Comparison of ENCODE assay signal across 1 cellular context in the genomic region with DNA sequence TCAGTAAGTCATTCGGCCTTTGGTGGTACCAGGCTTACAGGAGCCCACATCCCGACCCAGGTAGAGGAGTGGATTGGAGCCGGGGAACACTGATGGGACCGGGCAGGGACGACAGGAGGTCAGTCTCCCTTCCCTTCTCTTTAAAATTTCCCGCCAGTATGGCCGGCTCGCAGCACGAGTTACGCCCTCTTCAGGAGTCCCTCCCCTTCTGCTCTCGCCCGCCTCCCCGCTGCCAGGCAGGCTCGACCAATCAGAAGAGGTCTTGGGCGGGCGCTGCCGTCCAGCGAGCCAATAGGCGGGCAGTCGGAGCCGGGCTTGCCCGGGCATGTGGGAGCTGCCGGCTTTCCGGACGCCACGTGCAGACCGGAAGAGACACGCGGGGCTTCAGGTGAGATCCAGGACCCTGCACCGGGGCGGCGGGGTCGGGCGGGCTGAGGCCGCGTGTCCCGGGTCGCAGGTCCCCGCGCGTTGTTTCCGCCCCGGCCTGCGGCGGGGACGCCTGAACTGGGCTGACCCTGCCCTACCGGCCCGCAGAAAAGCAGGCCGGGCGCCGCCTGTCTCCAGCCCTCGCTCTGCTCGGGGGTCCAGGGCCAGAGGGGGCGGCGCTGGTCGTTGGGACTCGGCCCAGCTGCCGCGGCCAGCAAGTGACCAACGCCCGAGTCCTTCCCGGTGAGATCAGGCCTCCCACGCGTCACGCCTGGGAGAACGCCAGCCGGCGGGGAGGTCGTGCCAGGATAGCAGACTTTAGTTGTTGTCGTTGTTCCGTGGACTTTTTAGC.
TF ChIP-seq lines count a peak whose summit lies in the region.

A gene with protein sequence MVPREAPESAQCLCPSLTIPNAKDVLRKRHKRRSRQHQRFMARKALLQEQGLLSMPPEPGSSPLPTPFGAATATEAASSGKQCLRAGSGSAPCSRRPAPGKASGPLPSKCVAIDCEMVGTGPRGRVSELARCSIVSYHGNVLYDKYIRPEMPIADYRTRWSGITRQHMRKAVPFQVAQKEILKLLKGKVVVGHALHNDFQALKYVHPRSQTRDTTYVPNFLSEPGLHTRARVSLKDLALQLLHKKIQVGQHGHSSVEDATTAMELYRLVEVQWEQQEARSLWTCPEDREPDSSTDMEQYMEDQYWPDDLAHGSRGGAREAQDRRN (plus strand): TSS at position 346 of the 778 bp plus-strand sequence. CDS start 4,870 bp downstream, outside the sequence.

TF ChIP-seq in K562, 482 proteins besides CTCF, POLR2A, EP300 and RAD21 (continued from another document and continues in another):
- no peak for TF ChIP-seq EZH2 (IDR thresholded peaks at IDR 0.05; ENCODE audit: borderline replicate concordance, low read depth, low read length)
- no peak for TF ChIP-seq TBL1XR1 (IDR thresholded peaks at IDR 0.05; ENCODE audit: low read length in 2 of 2)
- no peak for TF ChIP-seq SRSF7 (optimal IDR thresholded peaks at IDR 0.05; ENCODE audit: low read depth, low read length)
- no peak for TF ChIP-seq NFE2 (IDR thresholded peaks at IDR 0.05; ENCODE audit: low read depth)
- TF ChIP-seq RNF2 (IDR thresholded peaks at IDR 0.05), result no peak
- TF ChIP-seq NR2C2 (CRISPR knock-in tag; IDR thresholded peaks at IDR 0.05), result peak; percentile 60; the same call in 1 of the 2 replicates
- TF ChIP-seq NR2C2 (tag; IDR thresholded peaks at IDR 0.05), result no peak
- TF ChIP-seq, protein P1, sequence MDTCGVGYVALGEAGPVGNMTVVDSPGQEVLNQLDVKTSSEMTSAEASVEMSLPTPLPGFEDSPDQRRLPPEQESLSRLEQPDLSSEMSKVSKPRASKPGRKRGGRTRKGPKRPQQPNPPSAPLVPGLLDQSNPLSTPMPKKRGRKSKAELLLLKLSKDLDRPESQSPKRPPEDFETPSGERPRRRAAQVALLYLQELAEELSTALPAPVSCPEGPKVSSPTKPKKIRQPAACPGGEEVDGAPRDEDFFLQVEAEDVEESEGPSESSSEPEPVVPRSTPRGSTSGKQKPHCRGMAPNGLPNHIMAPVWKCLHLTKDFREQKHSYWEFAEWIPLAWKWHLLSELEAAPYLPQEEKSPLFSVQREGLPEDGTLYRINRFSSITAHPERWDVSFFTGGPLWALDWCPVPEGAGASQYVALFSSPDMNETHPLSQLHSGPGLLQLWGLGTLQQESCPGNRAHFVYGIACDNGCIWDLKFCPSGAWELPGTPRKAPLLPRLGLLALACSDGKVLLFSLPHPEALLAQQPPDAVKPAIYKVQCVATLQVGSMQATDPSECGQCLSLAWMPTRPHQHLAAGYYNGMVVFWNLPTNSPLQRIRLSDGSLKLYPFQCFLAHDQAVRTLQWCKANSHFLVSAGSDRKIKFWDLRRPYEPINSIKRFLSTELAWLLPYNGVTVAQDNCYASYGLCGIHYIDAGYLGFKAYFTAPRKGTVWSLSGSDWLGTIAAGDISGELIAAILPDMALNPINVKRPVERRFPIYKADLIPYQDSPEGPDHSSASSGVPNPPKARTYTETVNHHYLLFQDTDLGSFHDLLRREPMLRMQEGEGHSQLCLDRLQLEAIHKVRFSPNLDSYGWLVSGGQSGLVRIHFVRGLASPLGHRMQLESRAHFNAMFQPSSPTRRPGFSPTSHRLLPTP (IDR thresholded peaks at IDR 0.05; ENCODE audit: borderline replicate concordance, extremely low read depth, insufficient read length), result no peak
- no peak for TF ChIP-seq DIDO1 (tag; IDR thresholded peaks at IDR 0.05; ENCODE audit: low read depth)
- TF ChIP-seq ZNF212 (CRISPR knock-in tag; IDR thresholded peaks at IDR 0.05), result no peak
- TF ChIP-seq, protein P2, sequence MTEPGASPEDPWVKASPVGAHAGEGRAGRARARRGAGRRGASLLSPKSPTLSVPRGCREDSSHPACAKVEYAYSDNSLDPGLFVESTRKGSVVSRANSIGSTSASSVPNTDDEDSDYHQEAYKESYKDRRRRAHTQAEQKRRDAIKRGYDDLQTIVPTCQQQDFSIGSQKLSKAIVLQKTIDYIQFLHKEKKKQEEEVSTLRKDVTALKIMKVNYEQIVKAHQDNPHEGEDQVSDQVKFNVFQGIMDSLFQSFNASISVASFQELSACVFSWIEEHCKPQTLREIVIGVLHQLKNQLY (CRISPR knock-in tag; conservative IDR thresholded peaks at IDR 0.05), result 0 out of 4 replicates have a peak, but pooled peaks of 1 of the 2 experiments have one; percentile 51
- TF ChIP-seq NFYB (IDR thresholded peaks at IDR 0.05; ENCODE audit: extremely low read depth, insufficient read length), result peak; percentile 83
- no peak for TF ChIP-seq SMARCA5 (IDR thresholded peaks at IDR 0.05)
- TF ChIP-seq CREBBP (IDR thresholded peaks at IDR 0.05; ENCODE audit: low read depth, low read length), result no peak
- TF ChIP-seq, protein P3, sequence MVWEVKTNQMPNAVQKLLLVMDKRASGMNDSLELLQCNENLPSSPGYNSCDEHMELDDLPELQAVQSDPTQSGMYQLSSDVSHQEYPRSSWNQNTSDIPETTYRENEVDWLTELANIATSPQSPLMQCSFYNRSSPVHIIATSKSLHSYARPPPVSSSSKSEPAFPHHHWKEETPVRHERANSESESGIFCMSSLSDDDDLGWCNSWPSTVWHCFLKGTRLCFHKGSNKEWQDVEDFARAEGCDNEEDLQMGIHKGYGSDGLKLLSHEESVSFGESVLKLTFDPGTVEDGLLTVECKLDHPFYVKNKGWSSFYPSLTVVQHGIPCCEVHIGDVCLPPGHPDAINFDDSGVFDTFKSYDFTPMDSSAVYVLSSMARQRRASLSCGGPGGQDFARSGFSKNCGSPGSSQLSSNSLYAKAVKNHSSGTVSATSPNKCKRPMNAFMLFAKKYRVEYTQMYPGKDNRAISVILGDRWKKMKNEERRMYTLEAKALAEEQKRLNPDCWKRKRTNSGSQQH (CRISPR knock-in tag; IDR thresholded peaks at IDR 0.05), result no peak
- TF ChIP-seq XRCC4 (IDR thresholded peaks at IDR 0.05; ENCODE audit: extremely low read depth, insufficient read depth, insufficient read length), result no peak
- TF ChIP-seq ILK (tag; IDR thresholded peaks at IDR 0.05; ENCODE audit: borderline replicate concordance, low read depth), result no peak
- no peak for TF ChIP-seq ZNF785 (CRISPR knock-in tag; IDR thresholded peaks at IDR 0.05)
- no peak for TF ChIP-seq ZFPM2 (CRISPR knock-in tag; IDR thresholded peaks at IDR 0.05)
- TF ChIP-seq, protein P4, sequence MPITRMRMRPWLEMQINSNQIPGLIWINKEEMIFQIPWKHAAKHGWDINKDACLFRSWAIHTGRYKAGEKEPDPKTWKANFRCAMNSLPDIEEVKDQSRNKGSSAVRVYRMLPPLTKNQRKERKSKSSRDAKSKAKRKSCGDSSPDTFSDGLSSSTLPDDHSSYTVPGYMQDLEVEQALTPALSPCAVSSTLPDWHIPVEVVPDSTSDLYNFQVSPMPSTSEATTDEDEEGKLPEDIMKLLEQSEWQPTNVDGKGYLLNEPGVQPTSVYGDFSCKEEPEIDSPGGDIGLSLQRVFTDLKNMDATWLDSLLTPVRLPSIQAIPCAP (CRISPR knock-in tag; IDR thresholded peaks at IDR 0.05; ENCODE audit: borderline replicate concordance), result no peak
- no peak for TF ChIP-seq ZNF274 (IDR thresholded peaks at IDR 0.05; ENCODE audit: borderline replicate concordance, low read depth, low read length)
- TF ChIP-seq RB1 (IDR thresholded peaks at IDR 0.05; ENCODE audit: low read depth), result peak; percentile 40; the same call in 1 of the 2 replicates
- TF ChIP-seq, protein P5, sequence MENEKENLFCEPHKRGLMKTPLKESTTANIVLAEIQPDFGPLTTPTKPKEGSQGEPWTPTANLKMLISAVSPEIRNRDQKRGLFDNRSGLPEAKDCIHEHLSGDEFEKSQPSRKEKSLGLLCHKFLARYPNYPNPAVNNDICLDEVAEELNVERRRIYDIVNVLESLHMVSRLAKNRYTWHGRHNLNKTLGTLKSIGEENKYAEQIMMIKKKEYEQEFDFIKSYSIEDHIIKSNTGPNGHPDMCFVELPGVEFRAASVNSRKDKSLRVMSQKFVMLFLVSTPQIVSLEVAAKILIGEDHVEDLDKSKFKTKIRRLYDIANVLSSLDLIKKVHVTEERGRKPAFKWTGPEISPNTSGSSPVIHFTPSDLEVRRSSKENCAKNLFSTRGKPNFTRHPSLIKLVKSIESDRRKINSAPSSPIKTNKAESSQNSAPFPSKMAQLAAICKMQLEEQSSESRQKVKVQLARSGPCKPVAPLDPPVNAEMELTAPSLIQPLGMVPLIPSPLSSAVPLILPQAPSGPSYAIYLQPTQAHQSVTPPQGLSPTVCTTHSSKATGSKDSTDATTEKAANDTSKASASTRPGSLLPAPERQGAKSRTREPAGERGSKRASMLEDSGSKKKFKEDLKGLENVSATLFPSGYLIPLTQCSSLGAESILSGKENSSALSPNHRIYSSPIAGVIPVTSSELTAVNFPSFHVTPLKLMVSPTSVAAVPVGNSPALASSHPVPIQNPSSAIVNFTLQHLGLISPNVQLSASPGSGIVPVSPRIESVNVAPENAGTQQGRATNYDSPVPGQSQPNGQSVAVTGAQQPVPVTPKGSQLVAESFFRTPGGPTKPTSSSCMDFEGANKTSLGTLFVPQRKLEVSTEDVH (IDR thresholded peaks at IDR 0.05; ENCODE audit: low read depth, partially characterized antibody), result peak; percentile 98
- no peak for TF ChIP-seq ZSCAN29 (IDR thresholded peaks at IDR 0.05)
- no peak for TF ChIP-seq NR1H2 (CRISPR knock-in tag; IDR thresholded peaks at IDR 0.05)
- TF ChIP-seq BHLHE40 (IDR thresholded peaks at IDR 0.05; ENCODE audit: low read length), result peak; percentile 78
- TF ChIP-seq, protein P6, sequence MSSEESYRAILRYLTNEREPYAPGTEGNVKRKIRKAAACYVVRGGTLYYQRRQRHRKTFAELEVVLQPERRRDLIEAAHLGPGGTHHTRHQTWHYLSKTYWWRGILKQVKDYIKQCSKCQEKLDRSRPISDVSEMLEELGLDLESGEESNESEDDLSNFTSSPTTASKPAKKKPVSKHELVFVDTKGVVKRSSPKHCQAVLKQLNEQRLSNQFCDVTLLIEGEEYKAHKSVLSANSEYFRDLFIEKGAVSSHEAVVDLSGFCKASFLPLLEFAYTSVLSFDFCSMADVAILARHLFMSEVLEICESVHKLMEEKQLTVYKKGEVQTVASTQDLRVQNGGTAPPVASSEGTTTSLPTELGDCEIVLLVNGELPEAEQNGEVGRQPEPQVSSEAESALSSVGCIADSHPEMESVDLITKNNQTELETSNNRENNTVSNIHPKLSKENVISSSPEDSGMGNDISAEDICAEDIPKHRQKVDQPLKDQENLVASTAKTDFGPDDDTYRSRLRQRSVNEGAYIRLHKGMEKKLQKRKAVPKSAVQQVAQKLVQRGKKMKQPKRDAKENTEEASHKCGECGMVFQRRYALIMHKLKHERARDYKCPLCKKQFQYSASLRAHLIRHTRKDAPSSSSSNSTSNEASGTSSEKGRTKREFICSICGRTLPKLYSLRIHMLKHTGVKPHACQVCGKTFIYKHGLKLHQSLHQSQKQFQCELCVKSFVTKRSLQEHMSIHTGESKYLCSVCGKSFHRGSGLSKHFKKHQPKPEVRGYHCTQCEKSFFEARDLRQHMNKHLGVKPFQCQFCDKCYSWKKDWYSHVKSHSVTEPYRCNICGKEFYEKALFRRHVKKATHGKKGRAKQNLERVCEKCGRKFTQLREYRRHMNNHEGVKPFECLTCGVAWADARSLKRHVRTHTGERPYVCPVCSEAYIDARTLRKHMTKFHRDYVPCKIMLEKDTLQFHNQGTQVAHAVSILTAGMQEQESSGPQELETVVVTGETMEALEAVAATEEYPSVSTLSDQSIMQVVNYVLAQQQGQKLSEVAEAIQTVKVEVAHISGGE (CRISPR knock-in tag; IDR thresholded peaks at IDR 0.05), result peak in 1 of 3 experiments; percentile 26; a peak in 1 of 6 replicates
- TF ChIP-seq, protein P7, sequence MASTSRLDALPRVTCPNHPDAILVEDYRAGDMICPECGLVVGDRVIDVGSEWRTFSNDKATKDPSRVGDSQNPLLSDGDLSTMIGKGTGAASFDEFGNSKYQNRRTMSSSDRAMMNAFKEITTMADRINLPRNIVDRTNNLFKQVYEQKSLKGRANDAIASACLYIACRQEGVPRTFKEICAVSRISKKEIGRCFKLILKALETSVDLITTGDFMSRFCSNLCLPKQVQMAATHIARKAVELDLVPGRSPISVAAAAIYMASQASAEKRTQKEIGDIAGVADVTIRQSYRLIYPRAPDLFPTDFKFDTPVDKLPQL (IDR thresholded peaks at IDR 0.05; ENCODE audit: extremely low read depth, insufficient read length), result no peak
- TF ChIP-seq, protein P8, sequence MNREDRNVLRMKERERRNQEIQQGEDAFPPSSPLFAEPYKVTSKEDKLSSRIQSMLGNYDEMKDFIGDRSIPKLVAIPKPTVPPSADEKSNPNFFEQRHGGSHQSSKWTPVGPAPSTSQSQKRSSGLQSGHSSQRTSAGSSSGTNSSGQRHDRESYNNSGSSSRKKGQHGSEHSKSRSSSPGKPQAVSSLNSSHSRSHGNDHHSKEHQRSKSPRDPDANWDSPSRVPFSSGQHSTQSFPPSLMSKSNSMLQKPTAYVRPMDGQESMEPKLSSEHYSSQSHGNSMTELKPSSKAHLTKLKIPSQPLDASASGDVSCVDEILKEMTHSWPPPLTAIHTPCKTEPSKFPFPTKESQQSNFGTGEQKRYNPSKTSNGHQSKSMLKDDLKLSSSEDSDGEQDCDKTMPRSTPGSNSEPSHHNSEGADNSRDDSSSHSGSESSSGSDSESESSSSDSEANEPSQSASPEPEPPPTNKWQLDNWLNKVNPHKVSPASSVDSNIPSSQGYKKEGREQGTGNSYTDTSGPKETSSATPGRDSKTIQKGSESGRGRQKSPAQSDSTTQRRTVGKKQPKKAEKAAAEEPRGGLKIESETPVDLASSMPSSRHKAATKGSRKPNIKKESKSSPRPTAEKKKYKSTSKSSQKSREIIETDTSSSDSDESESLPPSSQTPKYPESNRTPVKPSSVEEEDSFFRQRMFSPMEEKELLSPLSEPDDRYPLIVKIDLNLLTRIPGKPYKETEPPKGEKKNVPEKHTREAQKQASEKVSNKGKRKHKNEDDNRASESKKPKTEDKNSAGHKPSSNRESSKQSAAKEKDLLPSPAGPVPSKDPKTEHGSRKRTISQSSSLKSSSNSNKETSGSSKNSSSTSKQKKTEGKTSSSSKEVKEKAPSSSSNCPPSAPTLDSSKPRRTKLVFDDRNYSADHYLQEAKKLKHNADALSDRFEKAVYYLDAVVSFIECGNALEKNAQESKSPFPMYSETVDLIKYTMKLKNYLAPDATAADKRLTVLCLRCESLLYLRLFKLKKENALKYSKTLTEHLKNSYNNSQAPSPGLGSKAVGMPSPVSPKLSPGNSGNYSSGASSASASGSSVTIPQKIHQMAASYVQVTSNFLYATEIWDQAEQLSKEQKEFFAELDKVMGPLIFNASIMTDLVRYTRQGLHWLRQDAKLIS (CRISPR knock-in tag; IDR thresholded peaks at IDR 0.05), result peak; percentile 67
- no peak for TF ChIP-seq ZNF668 (CRISPR knock-in tag; IDR thresholded peaks at IDR 0.05)
- no peak; the same call in 1 of the 2 replicates for TF ChIP-seq ILF3 (IDR thresholded peaks at IDR 0.05; ENCODE audit: borderline replicate concordance)
- TF ChIP-seq, protein P9, sequence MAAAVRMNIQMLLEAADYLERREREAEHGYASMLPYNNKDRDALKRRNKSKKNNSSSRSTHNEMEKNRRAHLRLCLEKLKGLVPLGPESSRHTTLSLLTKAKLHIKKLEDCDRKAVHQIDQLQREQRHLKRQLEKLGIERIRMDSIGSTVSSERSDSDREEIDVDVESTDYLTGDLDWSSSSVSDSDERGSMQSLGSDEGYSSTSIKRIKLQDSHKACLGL (CRISPR knock-in tag; IDR thresholded peaks at IDR 0.05; ENCODE audit: borderline replicate concordance, poor library complexity, severe bottlenecking), result peak; percentile 95
- TF ChIP-seq BRF1 (IDR thresholded peaks at IDR 0.05; ENCODE audit: borderline replicate concordance, extremely low read depth, insufficient read length), result no peak
- no peak for TF ChIP-seq HSF4 (CRISPR knock-in tag; IDR thresholded peaks at IDR 0.05; ENCODE audit: borderline replicate concordance)
- no peak for TF ChIP-seq THRAP3 (IDR thresholded peaks at IDR 0.05; ENCODE audit: borderline replicate concordance)
- TF ChIP-seq NR2F6 (CRISPR knock-in tag; IDR thresholded peaks at IDR 0.05), result no peak
- TF ChIP-seq NEUROD1 (IDR thresholded peaks at IDR 0.05; ENCODE audit: borderline replicate concordance, low read depth, low read length, partially characterized antibody), result peak; percentile 84
- no peak for TF ChIP-seq ZNF134 (CRISPR knock-in tag; conservative IDR thresholded peaks at IDR 0.05)
- TF ChIP-seq GTF2F1 (IDR thresholded peaks at IDR 0.05; ENCODE audit: low read depth, low read length), result no peak
- no peak for TF ChIP-seq ZNF589 (CRISPR knock-in tag; IDR thresholded peaks at IDR 0.05; ENCODE audit: low read depth)
